In the genomic region with DNA sequence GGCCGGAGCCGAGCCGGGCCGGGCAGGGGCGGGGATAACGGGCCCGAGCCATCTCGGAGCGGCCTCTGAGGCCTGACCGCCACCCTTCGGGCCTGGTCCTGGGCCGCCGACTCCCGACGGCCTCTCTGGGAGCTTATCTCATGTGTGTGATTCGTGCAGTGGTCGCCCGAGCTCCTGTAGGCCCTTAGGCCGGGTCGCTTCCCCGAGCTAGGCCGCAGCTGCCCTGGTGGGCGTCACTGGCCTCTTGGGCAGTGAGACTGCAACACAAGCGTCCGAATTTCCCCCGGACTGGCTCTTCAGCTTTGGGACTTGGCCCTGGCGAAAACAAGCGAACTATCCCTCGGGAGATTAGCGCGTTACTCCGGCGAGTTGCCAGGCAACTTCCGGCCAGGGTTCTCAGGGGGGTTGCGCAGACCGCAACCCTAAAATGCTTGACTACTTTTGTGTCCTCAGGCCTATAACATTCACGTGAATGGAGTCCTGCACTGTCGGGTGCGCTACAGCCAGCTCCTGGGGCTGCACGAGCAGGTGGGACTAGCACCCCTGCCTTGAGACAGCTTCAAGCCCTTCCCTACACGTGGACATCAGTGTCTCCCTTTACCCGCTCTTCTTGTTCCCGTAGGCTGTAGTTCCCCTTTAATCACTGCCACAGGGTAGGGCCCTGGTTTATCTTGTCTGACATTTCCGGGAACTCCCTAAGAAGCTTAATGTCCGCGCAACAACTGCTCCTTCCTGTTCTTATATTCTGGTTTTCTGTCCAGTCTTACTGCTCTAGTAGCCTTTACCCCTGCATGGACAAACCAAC, we compare ENCODE assay signal across 8 cellular contexts. TPM values are rescaled to one million over a fixed set of nuclear protein-coding genes. Genes with fewer than 3 reads are reported as not detected.
DNase-seq lines count a peak whose midpoint lies in the region; ATAC-seq and TF ChIP-seq lines count a peak whose summit lies in the region.

No MANE protein-coding gene starts in this region.

- TF ChIP-seq CTCF in heart right ventricle (IDR thresholded peaks at IDR 0.05) (no peak), prostate gland (IDR thresholded peaks at IDR 0.05) (no peak)

- 0 to 1% methylated on average over 44 to 46 of the region's 46 CpGs for WGBS in heart right ventricle, 2 donors
- 2% methylated on average over 24 of the region's 46 CpGs for WGBS in prostate gland

- H3K9me3 ChIP-seq in heart right ventricle, result no peaks in the 10 kb centered on the region
- H3K9me3 ChIP-seq in prostate gland, result no peaks in the 10 kb centered on the region

- H3K4me1 ChIP-seq in ACC112 (ENCODE audit: control insufficient read depth, insufficient read depth, low read length, unreplicated experiment) (peaks cover 29% of the 10 kb centered on the region), heart right ventricle (peaks cover 7 to 39% (median 32%) of the 10 kb centered on the region in 9 donors), prostate gland (replicated peaks) (peaks cover 19% of the 10 kb centered on the region)

- H3K4me3 Mint-ChIP-seq in activated naive CD4-positive, alpha-beta T cell treated with anti-CD3 and anti-CD28 coated beads, Interleukin-2, amount 50 U/mL, for 24 hours, result peak overlapping the region; percentile 89

- no peaks in the 10 kb centered on the region for H3K9me3 Mint-ChIP-seq in activated naive CD4-positive, alpha-beta T cell treated with anti-CD3 and anti-CD28 coated beads, Interleukin-2, amount 50 U/mL, for 24 hours

- ATAC-seq in GM18505 (IDR thresholded peaks at IDR 0.05; ENCODE audit: unreplicated experiment), result peak; percentile 34
- ATAC-seq in HG02870 (IDR thresholded peaks at IDR 0.05; ENCODE audit: unreplicated experiment), result peak; percentile 27
- peak; percentile 27 to 61 (median 39) for ATAC-seq in heart right ventricle

- H2AFZ ChIP-seq in ACC112 (ENCODE audit: low read length, unreplicated experiment), result no peak overlapping the region

- H3K4me1 Mint-ChIP-seq in activated naive CD4-positive, alpha-beta T cell treated with anti-CD3 and anti-CD28 coated beads, Interleukin-2, amount 50 U/mL, for 24 hours, result peaks cover 41% of the 10 kb centered on the region

- peaks cover 43% of the 10 kb centered on the region for H3K79me2 ChIP-seq in ACC112 (ENCODE audit: control insufficient read depth, insufficient read depth, low read length, unreplicated experiment)

- intact Hi-C loops in heart right ventricle (cut with DNase I), result loop anchor here in 3 of 10 donors (2.0 to 10.0 kb wide), 4 partner anchors 14 to 596 kb away; a partner anchor contains a TSS
- intact Hi-C loops in prostate gland (cut with DNase I), result loop anchor here (10.0 kb wide), 1 partner anchor 156 kb away; a partner anchor contains a TSS

- H3K27me3 ChIP-seq in ACC112 (ENCODE audit: insufficient read depth, low read length), result no peaks in the 10 kb centered on the region
- H3K27me3 ChIP-seq in heart right ventricle, result no peaks in the 10 kb centered on the region
- H3K27me3 ChIP-seq in prostate gland (replicated peaks; ENCODE audit: insufficient read depth), result no peaks in the 10 kb centered on the region

- H3K36me3 Mint-ChIP-seq in activated naive CD4-positive, alpha-beta T cell treated with anti-CD3 and anti-CD28 coated beads, Interleukin-2, amount 50 U/mL, for 24 hours, result peaks cover 26% of the 10 kb centered on the region

- peak; percentile 94 for DNase-seq in NOMO-1 treated with DMSO at 0.1 percent for 48 hours (lab: John Stamatoyannopoulos, UW; ENCODE audit: unreplicated experiment)
- DNase-seq in heart right ventricle, result peak; percentile 41 to 45
- peak; percentile 27 for DNase-seq in prostate gland (ENCODE audit: low spot score)
- no peak for DNase-seq in G401 (ENCODE audit: low spot score)

- H3K36me3 ChIP-seq in ACC112 (ENCODE audit: insufficient read depth, low read length), result peaks cover 29% of the 10 kb centered on the region
- peaks cover 0 to 71% (median 58%) of the 10 kb centered on the region in 9 donors for H3K36me3 ChIP-seq in heart right ventricle
- peaks cover 23 to 30% of the 10 kb centered on the region in 2 donors for H3K36me3 ChIP-seq in prostate gland

- H3K27ac ChIP-seq in ACC112 (ENCODE audit: low read depth, low read length) (peak overlapping the region; percentile 70), heart right ventricle (peak overlapping the region; percentile 15 to 96 (median 92)), prostate gland (peak overlapping the region; percentile 83 to 91)

- H3K27me3 Mint-ChIP-seq in activated naive CD4-positive, alpha-beta T cell treated with anti-CD3 and anti-CD28 coated beads, Interleukin-2, amount 50 U/mL, for 24 hours, result no peaks in the 10 kb centered on the region

- TF ChIP-seq POLR2A in GM18505 (IDR thresholded peaks at IDR 0.05; ENCODE audit: borderline replicate concordance, extremely low read depth, insufficient read depth, insufficient read length) (peak; percentile 60), prostate gland (IDR thresholded peaks at IDR 0.05) (peak; percentile 15)

- H3K4me3 ChIP-seq in ACC112 (ENCODE audit: low read depth, low read length) (peak overlapping the region; percentile 86), heart right ventricle (peak overlapping the region; percentile 54 to 99 (median 92)), prostate gland (peak overlapping the region; percentile 71 to 82)

- H3K27ac Mint-ChIP-seq in activated naive CD4-positive, alpha-beta T cell treated with anti-CD3 and anti-CD28 coated beads, Interleukin-2, amount 50 U/mL, for 24 hours, result peak overlapping the region; percentile 98

- in situ Hi-C loops in G401 (cut with HindIII; ENCODE audit: low sequenced_read_pairs), result no loop called here

RNA-seq across cellular contexts. Expression of a gene that starts 0.6 kb away (rescaled TPM):
- 10 to 100 TPM; 54.5 to 82.5 (median 68.8) TPM for total RNA-seq in heart right ventricle
- polyA plus RNA-seq in heart right ventricle, result 10 to 100 TPM; 32.4 to 79.8 TPM
- total RNA-seq in prostate gland, result 100 to 1,000 TPM; 127 to 134 TPM
- total RNA-seq in G401 (2014; rRNA removed; shearing (Covaris generic)), result 157 and 165 TPM in 2 replicates

RNA-seq across cellular contexts. Expression of a gene that starts 0.9 kb away (rescaled TPM):
- total RNA-seq in heart right ventricle (10 to 100 TPM; 26.4 to 47.9 (median 34.7) TPM), prostate gland (10 to 100 TPM; 46.9 to 51.8 TPM)
- polyA plus RNA-seq in heart right ventricle, result 10 to 100 TPM; 60.4 to 70.7 TPM
- 36.0 and 44.8 TPM in 2 replicates for total RNA-seq in G401 (2014; rRNA removed; shearing (Covaris generic))

RNA-seq across cellular contexts. Expression of a gene that starts 9.5 kb away (rescaled TPM):
- total RNA-seq in heart right ventricle (10 to 100 TPM in 1 of 10 donors, 1 to 10 TPM in 9; 4.5 to 11.5 (median 6.8) TPM), prostate gland (10 to 100 TPM in 1 of 2 donors, 1 to 10 TPM in 1; 9.0 to 22.0 TPM)
- 10 to 100 TPM; 12.6 to 15.4 TPM for polyA plus RNA-seq in heart right ventricle
- 20.4 and 23.3 TPM in 2 replicates for total RNA-seq in G401 (2014; rRNA removed; shearing (Covaris generic))

RNA-seq across cellular contexts. Expression of a gene that starts 14.5 kb away (rescaled TPM):
- total RNA-seq in heart right ventricle, result 10 to 100 TPM; 21.8 to 30.3 (median 23.6) TPM
- 10 to 100 TPM; 17.6 to 29.8 TPM for polyA plus RNA-seq in heart right ventricle
- total RNA-seq in prostate gland, result 10 to 100 TPM; 41.2 to 66.1 TPM
- total RNA-seq in G401 (2014; rRNA removed; shearing (Covaris generic)), result 101 and 102 TPM in 2 replicates

RNA-seq across cellular contexts. Expression of a gene that starts 38.4 kb away (rescaled TPM):
- total RNA-seq in heart right ventricle (10 to 100 TPM; 28.4 to 46.1 (median 33.0) TPM), prostate gland (10 to 100 TPM; 57.2 to 65.4 TPM)
- polyA plus RNA-seq in heart right ventricle, result 10 to 100 TPM; 34.7 to 72.6 TPM
- 178 and 244 TPM in 2 replicates for total RNA-seq in G401 (2014; rRNA removed; shearing (Covaris generic))
